Comparison of ENCODE assay signal across 11 cellular contexts in genomic region chr1:205739348-205740160, GRCh38. TPM values are rescaled to one million over a fixed set of nuclear protein-coding genes. Genes with fewer than 3 reads are reported as not detected.
DNase-seq lines count a peak whose midpoint lies in the region; ATAC-seq and TF ChIP-seq lines count a peak whose summit lies in the region.
"Had no signal": no experiment of that assay in that cellular context is flagged by ENCODE, and none has a peak within 500 bp of the region (broad histone marks: within the 10 kb centered on the region; RNA-seq: fewer than 3 reads in every experiment).

No MANE protein-coding gene starts in this region.

- no peak overlapping the region for H4K8ac ChIP-seq in neuronal stem cell (ENCODE audit: low read depth, low read length)

- no peak overlapping the region for H4K91ac ChIP-seq in neuronal stem cell (ENCODE audit: low read depth, low read length, poor library complexity)

- DNase-seq in EL (peak; percentile 68), neuronal stem cell (ENCODE audit: low spot score) (no peak), occipital lobe (lab: John Stamatoyannopoulos, UW) (no peak), glomerular visceral epithelial cell (ENCODE audit: extremely low spot score) (no peak)
- DNase-seq in central memory CD8-positive, alpha-beta T cell (ENCODE audit: low spot score in 2 of 2): no peak
- DNase-seq: NCI-H146, transverse colon had no signal

- no peak overlapping the region for H3K9ac ChIP-seq in Loucy (ENCODE audit: low read depth, low read length, poor library complexity, severe bottlenecking)
- H3K9ac ChIP-seq in neuronal stem cell (ENCODE audit: low read depth, low read length, poor library complexity): no peak overlapping the region

- H3K4ac ChIP-seq in neuronal stem cell (ENCODE audit: low read length): no peak overlapping the region

- no peaks in the 10 kb centered on the region for H3K79me1 ChIP-seq in neuronal stem cell (ENCODE audit: low read depth, low read length)

- H2BK5ac ChIP-seq in neuronal stem cell (ENCODE audit: low read length): no peak overlapping the region

- H3K27ac Mint-ChIP-seq in central memory CD8-positive, alpha-beta T cell (ENCODE audit: low read depth): peak overlapping the region; percentile 73
- H3K27ac Mint-ChIP-seq: memory B cell had no signal

- H3K27me3 ChIP-seq in Loucy (ENCODE audit: insufficient read depth, low read length, poor library complexity, severe bottlenecking): no peaks in the 10 kb centered on the region
- no peaks in the 10 kb centered on the region for H3K27me3 ChIP-seq in neuronal stem cell (ENCODE audit: control insufficient read depth in 3 of 3, insufficient read depth in 3 of 3, low read depth in 1 of 3, low read length in 3 of 3)
- H3K27me3 ChIP-seq: breast epithelium, transverse colon had no signal

- H2BK12ac ChIP-seq in neuronal stem cell (ENCODE audit: low read length): no peak overlapping the region

- no peak overlapping the region for H2BK120ac ChIP-seq in neuronal stem cell (ENCODE audit: low read depth, low read length)

- no peak overlapping the region for H3K4me3 Mint-ChIP-seq in central memory CD8-positive, alpha-beta T cell
- H3K4me3 Mint-ChIP-seq: memory B cell had no signal

- H3K23ac ChIP-seq in neuronal stem cell (ENCODE audit: low read depth, low read length, poor library complexity): peak overlapping the region; percentile 18

- H3K79me2 ChIP-seq in Loucy (ENCODE audit: insufficient read depth, low read length): peaks cover 100% of the 10 kb centered on the region

- no peak overlapping the region for H3K14ac ChIP-seq in neuronal stem cell (ENCODE audit: low read length)

- H3K4me2 ChIP-seq in Loucy (ENCODE audit: low read depth, low read length, poor library complexity, severe bottlenecking) (no peak overlapping the region), neuronal stem cell (ENCODE audit: insufficient read depth, low read length, poor library complexity, severe bottlenecking) (no peak overlapping the region)

- H3K4me1 Mint-ChIP-seq in central memory CD8-positive, alpha-beta T cell: peaks cover 48% of the 10 kb centered on the region

- H3K4me1 ChIP-seq in Loucy (ENCODE audit: insufficient read depth, low read length, poor library complexity, severe bottlenecking): peaks cover 26% of the 10 kb centered on the region
- peaks cover 0 to 1% of the 10 kb centered on the region in 2 donors for H3K4me1 ChIP-seq in neuronal stem cell (ENCODE audit: control insufficient read depth in 2 of 2, insufficient read depth in 1 of 2, low read depth in 1 of 2, low read length in 2 of 2)
- H3K4me1 ChIP-seq: breast epithelium had no signal

- peaks cover 20% of the 10 kb centered on the region for H3K36me3 Mint-ChIP-seq in central memory CD8-positive, alpha-beta T cell (ENCODE audit: insufficient read depth)
- H3K36me3 Mint-ChIP-seq: memory B cell had no signal

- H3K18ac ChIP-seq in neuronal stem cell (ENCODE audit: low read length): no peak overlapping the region

- no peaks in the 10 kb centered on the region for H3F3A ChIP-seq in Loucy (ENCODE audit: low read depth)

- no peak overlapping the region for H2AFZ ChIP-seq in Loucy (ENCODE audit: low read length)
- H2AFZ ChIP-seq in neuronal stem cell (ENCODE audit: low read length): no peak overlapping the region

- H3K27ac ChIP-seq in neuronal stem cell (replicated peaks; ENCODE audit: low read length): no peak overlapping the region
- H3K27ac ChIP-seq: breast epithelium, transverse colon had no signal

- no peaks in the 10 kb centered on the region for H3K27me3 Mint-ChIP-seq in central memory CD8-positive, alpha-beta T cell
- H3K27me3 Mint-ChIP-seq: memory B cell had no signal

- H3K9me3 ChIP-seq in Loucy (ENCODE audit: insufficient read depth, low read depth, low read length) (no peaks in the 10 kb centered on the region), neuronal stem cell (replicated peaks in 1 of 2; ENCODE audit: control insufficient read depth in 2 of 2, insufficient read depth in 1 of 2, low read depth in 1 of 2, low read length in 2 of 2) (peaks cover 0 to 8% of the 10 kb centered on the region in 2 donors)
- H3K9me3 ChIP-seq: breast epithelium, transverse colon had no signal

- H3K36me3 ChIP-seq in Loucy (ENCODE audit: insufficient read depth, low read length) (peaks cover 33% of the 10 kb centered on the region), neuronal stem cell (replicated peaks in 1 of 2; ENCODE audit: control insufficient read depth in 2 of 2, insufficient read depth in 2 of 2, low read length in 2 of 2) (peaks cover 3 to 93% of the 10 kb centered on the region in 2 donors)
- H3K36me3 ChIP-seq: breast epithelium, transverse colon had no signal

- H3K9me3 Mint-ChIP-seq in central memory CD8-positive, alpha-beta T cell: no peaks in the 10 kb centered on the region
- H3K9me3 Mint-ChIP-seq: memory B cell had no signal

- H3K4me3 ChIP-seq in Loucy (ENCODE audit: low read length, poor library complexity, severe bottlenecking): no peak overlapping the region
- no peak overlapping the region for H3K4me3 ChIP-seq in neuronal stem cell (ENCODE audit: low read length in 2 of 2)
- H3K4me3 ChIP-seq: breast epithelium, transverse colon had no signal

- H2BK15ac ChIP-seq in neuronal stem cell (ENCODE audit: low read length): no peak overlapping the region

- H2AK5ac ChIP-seq in neuronal stem cell (ENCODE audit: low read depth, low read length): no peak overlapping the region

- no peak for ATAC-seq in central memory CD8-positive, alpha-beta T cell (replicated peaks; ENCODE audit: extremely low read depth, poor library complexity, severe bottlenecking)
- no peak for ATAC-seq in HG02884 (IDR thresholded peaks at IDR 0.05; ENCODE audit: unreplicated experiment)

- no CpG with 5 or more reads among the region's 5 CpGs for WGBS in neuronal stem cell (ENCODE audit: extremely low coverage in 2 of 2, insufficient read length in 2 of 2, insufficient replicate concordance in 1 of 2), 2 donors

- TF ChIP-seq CTCF in Loucy (conservative IDR thresholded peaks at IDR 0.05; ENCODE audit: low read length): peak; percentile 17; the same call in 1 of the 2 replicates

- H3K9me2 ChIP-seq in Loucy (replicated peaks; ENCODE audit: low read depth, low read length): no peaks in the 10 kb centered on the region

- peaks cover 85% of the 10 kb centered on the region for H4K20me1 ChIP-seq in Loucy (ENCODE audit: insufficient read depth, low read length, poor library complexity, severe bottlenecking)

RNA-seq across cellular contexts. Expression of gene NUCKS1, which starts 10.4 kb away (rescaled TPM):
- 429 TPM for polyA plus RNA-seq in neuronal stem cell (2013, experiment 1 of 2)
- 452 TPM for polyA plus RNA-seq in neuronal stem cell (2013, experiment 2 of 2)
- total RNA-seq in occipital lobe: 257 TPM

RNA-seq across cellular contexts. Expression of gene RAB29, which starts 35.7 kb away (rescaled TPM):
- polyA plus RNA-seq in neuronal stem cell (2013, experiment 1 of 2): 5.9 TPM
- polyA plus RNA-seq in neuronal stem cell (2013, experiment 2 of 2): 5.7 TPM
- 11.7 TPM for total RNA-seq in occipital lobe

RNA-seq across cellular contexts. Expression of gene SLC45A3, which starts 59.2 kb away (rescaled TPM):
- polyA plus RNA-seq in neuronal stem cell (2013, experiment 1 of 2): 8.4 TPM
- 8.6 TPM for polyA plus RNA-seq in neuronal stem cell (2013, experiment 2 of 2)
- 4.4 TPM for total RNA-seq in occipital lobe
